In the genomic region with DNA sequence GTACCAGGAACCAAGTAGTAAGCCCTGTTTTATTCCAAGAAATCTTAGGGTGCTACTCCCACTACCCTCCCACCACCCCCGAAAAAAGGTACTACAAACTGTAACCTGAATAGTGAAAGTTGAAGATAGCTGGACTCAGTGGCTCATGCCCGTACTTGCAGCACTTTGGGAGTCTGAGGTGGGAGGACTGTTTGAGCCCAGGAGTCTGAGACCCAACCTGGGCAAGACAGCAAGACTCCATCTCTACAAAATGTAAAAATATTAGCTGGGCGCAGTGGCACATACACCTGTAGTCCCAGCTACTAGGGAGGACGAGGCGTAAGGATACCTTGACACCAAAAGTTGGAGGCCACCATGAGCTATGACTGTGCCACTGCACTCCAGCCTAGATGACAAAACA, we compare ENCODE assay signal across 1 cellular context.
TF ChIP-seq lines count a peak whose summit lies in the region.

No MANE protein-coding gene starts in this region.

TF ChIP-seq in K562, 482 proteins besides CTCF, POLR2A, EP300 and RAD21:
- TF ChIP-seq ZNF41 (CRISPR knock-in tag; conservative IDR thresholded peaks at IDR 0.05) (no peak), ZNF175 (CRISPR knock-in tag; IDR thresholded peaks at IDR 0.05; ENCODE audit: low read depth) (no peak), HNRNPL (IDR thresholded peaks at IDR 0.05; ENCODE audit: low read depth, low read length) (no peak), ETS2 (tag; IDR thresholded peaks at IDR 0.05; ENCODE audit: borderline replicate concordance, poor library complexity, severe bottlenecking) (no peak), ELF1 (tag; IDR thresholded peaks at IDR 0.05) (no peak), MTF1 (CRISPR knock-in tag; IDR thresholded peaks at IDR 0.05; ENCODE audit: borderline replicate concordance) (no peak), KLF13 (tag; IDR thresholded peaks at IDR 0.05; ENCODE audit: borderline replicate concordance, low read depth) (no peak), ZNF324 (CRISPR knock-in tag; IDR thresholded peaks at IDR 0.05) (no peak), NFRKB (IDR thresholded peaks at IDR 0.05; ENCODE audit: low read depth) (no peak), MECOM (CRISPR knock-in tag; IDR thresholded peaks at IDR 0.05) (no peak), FOXA3 (CRISPR knock-in tag; conservative IDR thresholded peaks at IDR 0.05 in 1 of 2, IDR thresholded peaks at IDR 0.05 in 1 of 2) (no peak), BRCA1 (IDR thresholded peaks at IDR 0.05) (no peak), BRCA1 (CRISPR knock-in tag; IDR thresholded peaks at IDR 0.05) (no peak), IFI16 (CRISPR knock-in tag; IDR thresholded peaks at IDR 0.05) (no peak), ARNT (IDR thresholded peaks at IDR 0.05) (no peak)
- TF ChIP-seq, protein P1, sequence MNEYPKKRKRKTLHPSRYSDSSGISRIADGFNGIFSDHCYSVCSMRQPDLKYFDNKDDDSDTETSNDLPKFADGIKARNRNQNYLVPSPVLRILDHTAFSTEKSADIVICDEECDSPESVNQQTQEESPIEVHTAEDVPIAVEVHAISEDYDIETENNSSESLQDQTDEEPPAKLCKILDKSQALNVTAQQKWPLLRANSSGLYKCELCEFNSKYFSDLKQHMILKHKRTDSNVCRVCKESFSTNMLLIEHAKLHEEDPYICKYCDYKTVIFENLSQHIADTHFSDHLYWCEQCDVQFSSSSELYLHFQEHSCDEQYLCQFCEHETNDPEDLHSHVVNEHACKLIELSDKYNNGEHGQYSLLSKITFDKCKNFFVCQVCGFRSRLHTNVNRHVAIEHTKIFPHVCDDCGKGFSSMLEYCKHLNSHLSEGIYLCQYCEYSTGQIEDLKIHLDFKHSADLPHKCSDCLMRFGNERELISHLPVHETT (CRISPR knock-in tag; conservative IDR thresholded peaks at IDR 0.05 in 1 of 2, IDR thresholded peaks at IDR 0.05 in 1 of 2), result no peak
- TF ChIP-seq, protein P2, sequence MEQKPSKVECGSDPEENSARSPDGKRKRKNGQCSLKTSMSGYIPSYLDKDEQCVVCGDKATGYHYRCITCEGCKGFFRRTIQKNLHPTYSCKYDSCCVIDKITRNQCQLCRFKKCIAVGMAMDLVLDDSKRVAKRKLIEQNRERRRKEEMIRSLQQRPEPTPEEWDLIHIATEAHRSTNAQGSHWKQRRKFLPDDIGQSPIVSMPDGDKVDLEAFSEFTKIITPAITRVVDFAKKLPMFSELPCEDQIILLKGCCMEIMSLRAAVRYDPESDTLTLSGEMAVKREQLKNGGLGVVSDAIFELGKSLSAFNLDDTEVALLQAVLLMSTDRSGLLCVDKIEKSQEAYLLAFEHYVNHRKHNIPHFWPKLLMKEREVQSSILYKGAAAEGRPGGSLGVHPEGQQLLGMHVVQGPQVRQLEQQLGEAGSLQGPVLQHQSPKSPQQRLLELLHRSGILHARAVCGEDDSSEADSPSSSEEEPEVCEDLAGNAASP (IDR thresholded peaks at IDR 0.05), result no peak
- TF ChIP-seq, protein P3, sequence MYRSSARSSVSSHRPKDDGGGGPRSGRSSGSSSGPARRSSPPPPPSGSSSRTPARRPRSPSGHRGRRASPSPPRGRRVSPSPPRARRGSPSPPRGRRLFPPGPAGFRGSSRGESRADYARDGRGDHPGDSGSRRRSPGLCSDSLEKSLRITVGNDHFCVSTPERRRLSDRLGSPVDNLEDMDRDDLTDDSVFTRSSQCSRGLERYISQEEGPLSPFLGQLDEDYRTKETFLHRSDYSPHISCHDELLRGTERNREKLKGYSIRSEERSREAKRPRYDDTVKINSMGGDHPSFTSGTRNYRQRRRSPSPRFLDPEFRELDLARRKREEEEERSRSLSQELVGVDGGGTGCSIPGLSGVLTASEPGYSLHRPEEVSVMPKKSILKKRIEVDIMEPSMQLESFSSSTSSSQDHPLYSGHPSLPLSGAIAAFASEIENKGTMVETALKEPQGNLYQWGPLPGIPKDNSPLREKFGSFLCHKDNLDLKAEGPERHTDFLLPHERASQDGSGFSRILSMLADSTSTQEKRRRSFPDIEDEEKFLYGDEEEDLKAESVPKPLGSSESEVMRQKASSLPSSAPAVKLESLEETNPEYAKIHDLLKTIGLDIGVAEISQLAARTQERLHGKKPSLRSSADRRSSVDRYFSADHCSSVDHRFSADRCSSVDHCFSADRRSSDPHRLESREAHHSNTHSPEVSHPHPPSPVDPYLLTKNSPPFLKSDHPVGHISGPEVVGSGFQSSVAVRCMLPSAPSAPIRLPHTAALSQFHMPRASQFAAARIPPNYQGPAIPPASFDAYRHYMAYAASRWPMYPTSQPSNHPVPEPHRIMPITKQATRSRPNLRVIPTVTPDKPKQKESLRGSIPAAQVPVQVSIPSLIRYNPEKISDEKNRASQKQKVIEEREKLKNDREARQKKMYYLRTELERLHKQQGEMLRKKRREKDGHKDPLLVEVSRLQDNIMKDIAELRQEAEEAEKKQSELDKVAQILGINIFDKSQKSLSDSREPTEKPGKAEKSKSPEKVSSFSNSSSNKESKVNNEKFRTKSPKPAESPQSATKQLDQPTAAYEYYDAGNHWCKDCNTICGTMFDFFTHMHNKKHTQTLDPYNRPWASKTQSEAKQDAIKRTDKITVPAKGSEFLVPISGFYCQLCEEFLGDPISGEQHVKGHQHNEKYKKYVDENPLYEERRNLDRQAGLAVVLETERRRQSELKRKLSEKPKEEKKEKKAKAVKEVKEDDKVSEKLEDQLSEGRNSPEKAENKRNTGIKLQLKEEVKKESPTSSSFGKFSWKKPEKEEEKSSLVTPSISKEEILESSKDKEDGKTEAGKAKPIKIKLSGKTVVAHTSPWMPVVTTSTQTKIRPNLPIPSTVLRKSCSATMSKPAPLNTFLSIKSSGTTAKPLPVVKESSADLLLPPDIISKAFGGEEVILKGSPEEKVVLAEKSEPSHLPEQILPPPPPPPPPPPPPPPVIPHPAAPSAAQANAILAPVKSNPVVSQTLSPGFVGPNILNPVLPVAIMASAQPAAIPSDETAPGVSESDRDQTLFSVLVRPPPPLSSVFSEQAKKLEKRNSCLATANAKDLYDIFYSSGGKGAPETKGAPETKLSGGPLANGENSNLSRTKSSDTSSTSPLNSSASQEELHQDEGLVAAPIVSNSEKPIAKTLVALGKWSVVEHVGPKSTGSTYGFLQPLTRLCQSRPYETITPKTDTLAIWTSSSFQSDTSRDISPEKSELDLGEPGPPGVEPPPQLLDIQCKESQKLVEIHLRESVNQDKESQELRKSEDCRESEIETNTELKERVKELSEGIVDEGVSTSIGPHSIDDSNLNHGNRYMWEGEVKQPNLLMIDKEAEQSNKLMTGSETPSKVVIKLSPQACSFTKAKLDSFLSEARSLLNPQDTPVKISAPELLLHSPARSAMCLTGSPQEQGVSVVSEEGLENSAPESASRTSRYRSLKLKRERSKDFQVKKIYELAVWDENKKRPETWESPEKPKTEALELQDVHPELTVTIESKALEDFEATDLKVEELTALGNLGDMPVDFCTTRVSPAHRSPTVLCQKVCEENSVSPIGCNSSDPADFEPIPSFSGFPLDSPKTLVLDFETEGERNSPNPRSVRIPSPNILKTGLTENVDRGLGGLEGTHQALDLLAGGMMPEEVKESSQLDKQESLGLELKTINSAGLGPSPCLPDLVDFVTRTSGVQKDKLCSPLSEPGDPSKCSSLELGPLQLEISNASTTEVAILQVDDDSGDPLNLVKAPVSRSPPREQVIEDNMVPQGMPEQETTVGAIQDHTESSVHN (IDR thresholded peaks at IDR 0.05; ENCODE audit: borderline replicate concordance in 1 of 2, low read depth in 1 of 2), result no peak
- TF ChIP-seq, protein P4, sequence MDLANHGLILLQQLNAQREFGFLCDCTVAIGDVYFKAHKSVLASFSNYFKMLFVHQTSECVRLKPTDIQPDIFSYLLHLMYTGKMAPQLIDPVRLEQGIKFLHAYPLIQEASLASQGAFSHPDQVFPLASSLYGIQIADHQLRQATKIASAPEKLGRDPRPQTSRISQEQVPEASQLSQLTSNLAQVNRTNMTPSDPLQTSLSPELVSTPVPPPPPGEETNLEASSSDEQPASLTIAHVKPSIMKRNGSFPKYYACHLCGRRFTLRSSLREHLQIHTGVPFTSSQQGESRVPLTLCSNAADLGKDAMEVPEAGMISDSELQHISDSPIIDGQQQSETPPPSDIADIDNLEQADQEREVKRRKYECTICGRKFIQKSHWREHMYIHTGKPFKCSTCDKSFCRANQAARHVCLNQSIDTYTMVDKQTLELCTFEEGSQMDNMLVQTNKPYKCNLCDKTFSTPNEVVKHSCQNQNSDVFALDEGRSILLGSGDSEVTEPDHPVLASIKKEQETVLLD (IDR thresholded peaks at IDR 0.05), result no peak
- TF ChIP-seq, protein P5, sequence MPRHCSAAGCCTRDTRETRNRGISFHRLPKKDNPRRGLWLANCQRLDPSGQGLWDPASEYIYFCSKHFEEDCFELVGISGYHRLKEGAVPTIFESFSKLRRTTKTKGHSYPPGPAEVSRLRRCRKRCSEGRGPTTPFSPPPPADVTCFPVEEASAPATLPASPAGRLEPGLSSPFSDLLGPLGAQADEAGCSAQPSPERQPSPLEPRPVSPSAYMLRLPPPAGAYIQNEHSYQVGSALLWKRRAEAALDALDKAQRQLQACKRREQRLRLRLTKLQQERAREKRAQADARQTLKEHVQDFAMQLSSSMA (CRISPR knock-in tag; IDR thresholded peaks at IDR 0.05), result no peak
- TF ChIP-seq, protein P6, sequence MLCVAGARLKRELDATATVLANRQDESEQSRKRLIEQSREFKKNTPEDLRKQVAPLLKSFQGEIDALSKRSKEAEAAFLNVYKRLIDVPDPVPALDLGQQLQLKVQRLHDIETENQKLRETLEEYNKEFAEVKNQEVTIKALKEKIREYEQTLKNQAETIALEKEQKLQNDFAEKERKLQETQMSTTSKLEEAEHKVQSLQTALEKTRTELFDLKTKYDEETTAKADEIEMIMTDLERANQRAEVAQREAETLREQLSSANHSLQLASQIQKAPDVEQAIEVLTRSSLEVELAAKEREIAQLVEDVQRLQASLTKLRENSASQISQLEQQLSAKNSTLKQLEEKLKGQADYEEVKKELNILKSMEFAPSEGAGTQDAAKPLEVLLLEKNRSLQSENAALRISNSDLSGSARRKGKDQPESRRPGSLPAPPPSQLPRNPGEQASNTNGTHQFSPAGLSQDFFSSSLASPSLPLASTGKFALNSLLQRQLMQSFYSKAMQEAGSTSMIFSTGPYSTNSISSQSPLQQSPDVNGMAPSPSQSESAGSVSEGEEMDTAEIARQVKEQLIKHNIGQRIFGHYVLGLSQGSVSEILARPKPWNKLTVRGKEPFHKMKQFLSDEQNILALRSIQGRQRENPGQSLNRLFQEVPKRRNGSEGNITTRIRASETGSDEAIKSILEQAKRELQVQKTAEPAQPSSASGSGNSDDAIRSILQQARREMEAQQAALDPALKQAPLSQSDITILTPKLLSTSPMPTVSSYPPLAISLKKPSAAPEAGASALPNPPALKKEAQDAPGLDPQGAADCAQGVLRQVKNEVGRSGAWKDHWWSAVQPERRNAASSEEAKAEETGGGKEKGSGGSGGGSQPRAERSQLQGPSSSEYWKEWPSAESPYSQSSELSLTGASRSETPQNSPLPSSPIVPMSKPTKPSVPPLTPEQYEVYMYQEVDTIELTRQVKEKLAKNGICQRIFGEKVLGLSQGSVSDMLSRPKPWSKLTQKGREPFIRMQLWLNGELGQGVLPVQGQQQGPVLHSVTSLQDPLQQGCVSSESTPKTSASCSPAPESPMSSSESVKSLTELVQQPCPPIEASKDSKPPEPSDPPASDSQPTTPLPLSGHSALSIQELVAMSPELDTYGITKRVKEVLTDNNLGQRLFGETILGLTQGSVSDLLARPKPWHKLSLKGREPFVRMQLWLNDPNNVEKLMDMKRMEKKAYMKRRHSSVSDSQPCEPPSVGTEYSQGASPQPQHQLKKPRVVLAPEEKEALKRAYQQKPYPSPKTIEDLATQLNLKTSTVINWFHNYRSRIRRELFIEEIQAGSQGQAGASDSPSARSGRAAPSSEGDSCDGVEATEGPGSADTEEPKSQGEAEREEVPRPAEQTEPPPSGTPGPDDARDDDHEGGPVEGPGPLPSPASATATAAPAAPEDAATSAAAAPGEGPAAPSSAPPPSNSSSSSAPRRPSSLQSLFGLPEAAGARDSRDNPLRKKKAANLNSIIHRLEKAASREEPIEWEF (CRISPR knock-in tag; IDR thresholded peaks at IDR 0.05), result no peak
